Comparison of ENCODE assay signal across 8 cellular contexts in genomic region chr15:90086868-90087268, GRCh38. TPM values are rescaled to one million over a fixed set of nuclear protein-coding genes. Genes with fewer than 3 reads are reported as not detected.
A peak's percentile ranks its signal among the peaks of the same experiment; 100 is the strongest.
DNase-seq lines count a peak whose midpoint lies in the region; ATAC-seq and TF ChIP-seq lines count a peak whose summit lies in the region.

No MANE protein-coding gene starts in this region.

- H3K4me1 Mint-ChIP-seq in stimulated activated effector memory CD8-positive, alpha-beta T cell treated with anti-CD3 and anti-CD28 coated beads, Interleukin-12 subunit alpha, Interleukin-12 subunit beta, amount 100 ng/mL, for 72 hours, result peaks cover 17% of the 10 kb centered on the region

- no peak overlapping the region for H3K4me3 Mint-ChIP-seq in stimulated activated effector memory CD8-positive, alpha-beta T cell treated with anti-CD3 and anti-CD28 coated beads, Interleukin-12 subunit alpha, Interleukin-12 subunit beta, amount 100 ng/mL, for 72 hours

- peaks cover 32% of the 10 kb centered on the region for H3K36me3 ChIP-seq in BE2C

- DNase-seq in BE2C (peak; percentile 64), GM20000 (ENCODE audit: low spot score) (peak; percentile 71), OCI-M1 (lab: John Stamatoyannopoulos, UW) (peak; percentile 62), iPS-NIHi11 (ENCODE audit: low spot score) (peak; percentile 67)
- DNase-seq in activated naive CD4-positive, alpha-beta T cell treated with anti-CD3 and anti-CD28 coated beads, Interleukin-2, amount 50 U/mL, for 16 hours, result peak; percentile 63
- peak; percentile 28 to 75 for DNase-seq in stimulated activated effector memory CD8-positive, alpha-beta T cell treated with anti-CD3 and anti-CD28 coated beads, Interleukin-12 subunit alpha, Interleukin-12 subunit beta, amount 100 ng/mL, for 72 hours (ENCODE audit: low spot score in 2 of 2)

- peak overlapping the region; percentile 28 for H3K4me3 ChIP-seq in BE2C (ENCODE audit: low read depth, low read length)

- no peaks in the 10 kb centered on the region for H3K27me3 ChIP-seq in BE2C

- ATAC-seq in stimulated activated effector memory CD8-positive, alpha-beta T cell treated with anti-CD3 and anti-CD28 coated beads, Interleukin-12 subunit alpha, Interleukin-12 subunit beta, amount 100 ng/mL, for 72 hours, result peak; percentile 74
- ATAC-seq in HG03565 (IDR thresholded peaks at IDR 0.05; ENCODE audit: unreplicated experiment) (no peak), GM21786 (IDR thresholded peaks at IDR 0.05; ENCODE audit: unreplicated experiment) (no peak)

- no peaks in the 10 kb centered on the region for H3K9me3 ChIP-seq in BE2C

- peaks cover 64% of the 10 kb centered on the region for H3K36me3 Mint-ChIP-seq in stimulated activated effector memory CD8-positive, alpha-beta T cell treated with anti-CD3 and anti-CD28 coated beads, Interleukin-12 subunit alpha, Interleukin-12 subunit beta, amount 100 ng/mL, for 72 hours

- TF ChIP-seq CTCF in BE2C (IDR thresholded peaks at IDR 0.05; ENCODE audit: low read depth, low read length), result peak; percentile 93
- peak; percentile 59 for TF ChIP-seq CTCF in GM20000 (IDR thresholded peaks at IDR 0.05; ENCODE audit: extremely low read depth, missing control alignments)

- peaks cover 6% of the 10 kb centered on the region; the same call in 1 of the 2 replicates for H3K4me1 ChIP-seq in BE2C

- no peaks in the 10 kb centered on the region for H3K9me3 Mint-ChIP-seq in stimulated activated effector memory CD8-positive, alpha-beta T cell treated with anti-CD3 and anti-CD28 coated beads, Interleukin-12 subunit alpha, Interleukin-12 subunit beta, amount 100 ng/mL, for 72 hours

- H3K27ac Mint-ChIP-seq in stimulated activated effector memory CD8-positive, alpha-beta T cell treated with anti-CD3 and anti-CD28 coated beads, Interleukin-12 subunit alpha, Interleukin-12 subunit beta, amount 100 ng/mL, for 72 hours, result peak overlapping the region; percentile 62

RNA-seq across cellular contexts. Expression of gene IDH2, which starts 15.4 kb away (rescaled TPM):
- 47.2 TPM for polyA plus RNA-seq in BE2C (2012; ENCODE audit: insufficient read depth, insufficient read length, low read depth)
